In genomic region chr17:1460233-1460632, GRCh38 we compare ENCODE assay signal across 12 cellular contexts. TPM values are rescaled to one million over a fixed set of nuclear protein-coding genes. Genes with fewer than 3 reads are reported as not detected.
DNase-seq lines count a peak whose midpoint lies in the region; ATAC-seq, FAIRE-seq and TF ChIP-seq lines count a peak whose summit lies in the region.
"Had no signal": no experiment of that assay in that cellular context is flagged by ENCODE, and none has a peak within 500 bp of the region (broad histone marks: within the 10 kb centered on the region; RNA-seq: fewer than 3 reads in every experiment).

No MANE protein-coding gene starts in this region.

- no peak for TF ChIP-seq POLR2A in HepG2 (IDR thresholded peaks at IDR 0.05; ENCODE audit: insufficient read depth in 1 of 2, low read depth in 2 of 2, low read length in 2 of 2)
- no peak for TF ChIP-seq POLR2A in uterus (IDR thresholded peaks at IDR 0.05)

- no peak for TF ChIP-seq RAD21 in HepG2 (CRISPR knock-in tag; IDR thresholded peaks at IDR 0.05)

- peaks cover 7% of the 10 kb centered on the region for H3K79me2 ChIP-seq in HepG2 (ENCODE audit: insufficient read depth, low read length)

- in situ Hi-C loops in HepG2 (cut with HindIII; ENCODE audit: extremely low pct_ligation_motif_present, low pct_unique_long_range_greater_than_20kb), result no loop called here

- TF ChIP-seq CTCF in chondrocyte (IDR thresholded peaks at IDR 0.05) (no peak), HepG2 (CRISPR knock-in tag; IDR thresholded peaks at IDR 0.05) (no peak), uterus (IDR thresholded peaks at IDR 0.05) (no peak)

- POLR2A ChIA-PET in activated CD4-positive, alpha-beta T cell treated with anti-CD3 and anti-CD28 coated beads for 36 hours (lab: Charles Lee), result interaction anchor here (0.6 kb wide), 1 partner anchor 32 kb away, joined by 4 read pairs; the partner anchor contains the start of gene MYO1C
- POLR2A ChIA-PET in HepG2 (lab: Yijun Ruan, JAX), result interaction anchor here (1.0 to 2.7 kb wide), 2 partner anchors 56 to 310 kb away, joined by 3 to 10 read pairs; partner anchors contain the start of gene INPP5K

- H3K27ac Mint-ChIP-seq in activated CD4-positive, alpha-beta T cell treated with anti-CD3 and anti-CD28 coated beads for 36 hours, result no peak overlapping the region
- H3K27ac Mint-ChIP-seq in chondrocyte (ENCODE audit: unreplicated experiment), result peak overlapping the region; percentile 86
- H3K27ac Mint-ChIP-seq: activated T-helper 17 cell treated with anti-CD3 and anti-CD28 coated beads, Interleukin-2, amount 50 U/mL, for 72 hours; T-helper 1 cell treated with Interleukin-12 subunit alpha and Interleukin-12 subunit beta and Interleukin-4 antibody, amounts not matched to agents 30 μg/mL and 1 μg/mL, for 36 hours; type B pancreatic cell had no signal

- no peak overlapping the region for H3K9ac ChIP-seq in HepG2 (ENCODE audit: insufficient read depth, low read depth, low read length)

- H3K4me3 Mint-ChIP-seq in activated CD4-positive, alpha-beta T cell treated with anti-CD3 and anti-CD28 coated beads for 36 hours, result no peak overlapping the region
- H3K4me3 Mint-ChIP-seq in chondrocyte (ENCODE audit: unreplicated experiment), result no peak overlapping the region
- H3K4me3 Mint-ChIP-seq: activated T-helper 17 cell treated with anti-CD3 and anti-CD28 coated beads, Interleukin-2, amount 50 U/mL, for 72 hours; T-helper 1 cell treated with Interleukin-12 subunit alpha and Interleukin-12 subunit beta and Interleukin-4 antibody, amounts not matched to agents 30 μg/mL and 1 μg/mL, for 36 hours had no signal

- H3K4me2 ChIP-seq in HepG2 (ENCODE audit: low read depth, low read length), result 0 out of 2 replicates have a peak overlapping the region, but pooled peaks have one; percentile 4

- no peak for ATAC-seq in activated CD4-positive, alpha-beta T cell treated with anti-CD3 and anti-CD28 coated beads for 36 hours
- ATAC-seq in HepG2, result peak; percentile 6; the same call in 2 of the 3 replicates
- ATAC-seq: activated T-helper 17 cell treated with anti-CD3 and anti-CD28 coated beads, Interleukin-2, amount 50 U/mL, for 72 hours had no signal

- 13% methylated on average over 6 of the region's 6 CpGs for WGBS in HepG2 (ENCODE audit: low lambda C conversion rate)

- intact Hi-C loops in activated CD4-positive, alpha-beta T cell treated with anti-CD3 and anti-CD28 coated beads for 36 hours (cut with DNase I, micrococcal nuclease), result no loop called here
- intact Hi-C loops in HepG2 (cut with micrococcal nuclease; ENCODE audit: unreplicated experiment), result no loop called here
- intact Hi-C loops in uterus (cut with DNase I; ENCODE audit: low total_unique reads), result no loop called here

- no TSS peak for BruUV-seq in HepG2 (replicated peaks; lab: Mats Ljungman, UMichigan)

- peak; percentile 8 for FAIRE-seq in HepG2 (lab: Jason Lieb, UNC)

- no peaks in the 10 kb centered on the region for H4K20me1 ChIP-seq in HepG2 (ENCODE audit: insufficient read depth, low read length)

- TF ChIP-seq EP300 in HepG2 (IDR thresholded peaks at IDR 0.05; ENCODE audit: low read depth in 2 of 2, low read length in 2 of 2), result no peak
- no peak for TF ChIP-seq EP300 in HepG2 (CRISPR knock-in tag; IDR thresholded peaks at IDR 0.05; ENCODE audit: borderline replicate concordance)

- H3K27ac ChIP-seq in HepG2 (ENCODE audit: extremely low read length, insufficient read depth, low read length), result no peak overlapping the region
- H3K27ac ChIP-seq in uterus, result peak overlapping the region in 1 of 2 donors; percentile 8

- H3K27me3 ChIP-seq in HepG2 (ENCODE audit: control insufficient read depth in 1 of 2, insufficient read depth in 2 of 2, low read length in 2 of 2) (no peaks in the 10 kb centered on the region; a peak in 1 of 5 replicates), uterus (no peaks in the 10 kb centered on the region)

- H2AFZ ChIP-seq in HepG2 (ENCODE audit: low read length), result no peak overlapping the region

- H3K4me1 ChIP-seq in HepG2 (ENCODE audit: insufficient read depth, low read length), result peaks cover 20% of the 10 kb centered on the region
- H3K4me1 ChIP-seq in uterus, result no peaks in the 10 kb centered on the region

- H3K9me3 Mint-ChIP-seq in activated CD4-positive, alpha-beta T cell treated with anti-CD3 and anti-CD28 coated beads for 36 hours (ENCODE audit: low read depth), result no peaks in the 10 kb centered on the region
- H3K9me3 Mint-ChIP-seq in chondrocyte (ENCODE audit: low read depth), result no peaks in the 10 kb centered on the region
- H3K9me3 Mint-ChIP-seq: activated T-helper 17 cell treated with anti-CD3 and anti-CD28 coated beads, Interleukin-2, amount 50 U/mL, for 72 hours; T-helper 1 cell treated with Interleukin-12 subunit alpha and Interleukin-12 subunit beta and Interleukin-4 antibody, amounts not matched to agents 30 μg/mL and 1 μg/mL, for 36 hours; type B pancreatic cell had no signal

- peak; percentile 35 for DNase-seq in activated CD4-positive, alpha-beta T cell treated with anti-CD3 and anti-CD28 coated beads for 36 hours
- no peak for DNase-seq in activated CD4-positive, alpha-beta T cell treated with anti-CD3 and anti-CD28 coated beads, Interleukin-2, amount 50 U/mL, for 1 hour
- DNase-seq in chondrocyte (ENCODE audit: low spot score), result no peak
- peak; percentile 45 for DNase-seq in HepG2 (ENCODE audit: low spot score)
- DNase-seq in uterus, result peak; percentile 50 to 55
- DNase-seq in effector CD8-positive, alpha-beta T cell (lab: John Stamatoyannopoulos, UW), result no peak
- DNase-seq in NCI-H2107 (lab: John Stamatoyannopoulos, UW), result no peak
- DNase-seq in activated effector memory CD4-positive, alpha-beta T cell treated with anti-CD3 and anti-CD28 coated beads, Interleukin-2, amount 50 U/mL, for 16 hours, result no peak
- DNase-seq: stimulated activated CD4-positive, alpha-beta T cell treated with anti-CD3 and anti-CD28 coated beads, Interleukin-1b, Interleukin-23, amount 100 ng/mL, for 48 hours had no signal

- CTCF ChIA-PET in activated CD4-positive, alpha-beta T cell treated with anti-CD3 and anti-CD28 coated beads for 36 hours (lab: Charles Lee), result interaction anchor here (0.6 to 0.8 kb wide), 4 partner anchors 95 to 337 kb away, joined by 3 to 5 read pairs (median 4); partner anchors contain the start of gene RILP
- CTCF ChIA-PET in HepG2 (lab: Yijun Ruan, JAX; ENCODE audit: low intra/inter-chr PET ratio, low total read pairs), result no interaction called here

- H3K27me3 Mint-ChIP-seq in activated CD4-positive, alpha-beta T cell treated with anti-CD3 and anti-CD28 coated beads for 36 hours, result peaks cover 18% of the 10 kb centered on the region
- H3K27me3 Mint-ChIP-seq in chondrocyte (ENCODE audit: low read depth), result no peaks in the 10 kb centered on the region
- H3K27me3 Mint-ChIP-seq: activated T-helper 17 cell treated with anti-CD3 and anti-CD28 coated beads, Interleukin-2, amount 50 U/mL, for 72 hours; type B pancreatic cell had no signal

- H3K4me3 ChIP-seq in HepG2 (replicated peaks in 1 of 3; ENCODE audit: insufficient read depth in 1 of 3, low read depth in 2 of 3, low read length in 3 of 3), result no peak overlapping the region
- no peak overlapping the region for H3K4me3 ChIP-seq in uterus

- H3K36me3 Mint-ChIP-seq in activated CD4-positive, alpha-beta T cell treated with anti-CD3 and anti-CD28 coated beads for 36 hours (ENCODE audit: low read depth), result peaks cover 7% of the 10 kb centered on the region
- H3K36me3 Mint-ChIP-seq in chondrocyte (ENCODE audit: low read depth), result peaks cover 15% of the 10 kb centered on the region
- H3K36me3 Mint-ChIP-seq: type B pancreatic cell had no signal

- peaks cover 0 to 3% of the 10 kb centered on the region in 2 experiments; a peak in 1 of 5 replicates for H3K36me3 ChIP-seq in HepG2 (replicated peaks in 1 of 2; ENCODE audit: control insufficient read depth in 1 of 2, insufficient read depth in 2 of 2, low read length in 2 of 2)
- no peaks in the 10 kb centered on the region for H3K36me3 ChIP-seq in uterus

- peaks cover 42% of the 10 kb centered on the region for H3K4me1 Mint-ChIP-seq in activated CD4-positive, alpha-beta T cell treated with anti-CD3 and anti-CD28 coated beads for 36 hours
- peaks cover 41% of the 10 kb centered on the region for H3K4me1 Mint-ChIP-seq in chondrocyte (ENCODE audit: low read depth)

- no peaks in the 10 kb centered on the region for H3K9me3 ChIP-seq in HepG2 (ENCODE audit: low read length)
- no peaks in the 10 kb centered on the region for H3K9me3 ChIP-seq in uterus

RNA-seq across cellular contexts. Expression of gene CRK, which starts 4.2 kb away (rescaled TPM):
- total RNA-seq in activated CD4-positive, alpha-beta T cell treated with anti-CD3 and anti-CD28 coated beads for 36 hours, result 10 to 100 TPM; 10.1 to 11.6 TPM
- total RNA-seq in chondrocyte (65.8 to 70.4 TPM (median 70.4 TPM) in 3 replicates), HepG2 (2016; rRNA removed; fragmentation: Illumina TruSeq; extraction: Trizol) (54.2 and 66.2 TPM in 2 replicates), uterus (100 to 1,000 TPM in 1 of 4 donors, 10 to 100 TPM in 3; 34.6 to 118 (median 57.3) TPM)
- 6.4 and 7.7 TPM in 2 replicates for total RNA-seq in HepG2 (2016; cell fraction: cytosol; rRNA removed; fragmentation: Illumina TruSeq; extraction: Trizol; ENCODE audit: low read depth)
- 55.2 and 65.5 TPM in 2 replicates for total RNA-seq in HepG2 (2016; cell fraction: insoluble cytoplasmic fraction; rRNA removed; fragmentation: Illumina TruSeq; extraction: Trizol)
- 35.0 and 35.8 TPM in 2 replicates for total RNA-seq in HepG2 (2016; cell fraction: membrane; rRNA removed; fragmentation: Illumina TruSeq; extraction: Trizol)
- 21.6 and 23.7 TPM in 2 replicates for total RNA-seq in HepG2 (2016; cell fraction: nucleus; rRNA removed; fragmentation: Illumina TruSeq; extraction: Trizol)
- 42.3 and 47.4 TPM in 2 replicates for polyA plus RNA-seq in HepG2 (2011; rRNA removed)
- 32.4 and 45.6 TPM in 2 replicates for polyA plus RNA-seq in HepG2 (2011; cell fraction: cytosol; rRNA removed)
- polyA plus RNA-seq in HepG2 (2011; cell fraction: nucleus; rRNA removed), result 7.9 and 11.0 TPM in 2 replicates
- 27.3 and 28.9 TPM in 2 replicates for polyA plus RNA-seq in HepG2 (2012)
- 3.5 and 3.6 TPM in 2 replicates for polyA plus RNA-seq in HepG2 (2016; cell fraction: cytosol; fragmentation: Illumina TruSeq; extraction: Trizol; ENCODE audit: low read depth)
- 56.6 and 59.0 TPM in 2 replicates for polyA plus RNA-seq in HepG2 (2016; cell fraction: insoluble cytoplasmic fraction; fragmentation: Illumina TruSeq; extraction: Trizol; ENCODE audit: low read depth)
- polyA plus RNA-seq in HepG2 (2016; cell fraction: membrane; fragmentation: Illumina TruSeq; extraction: Trizol; ENCODE audit: low read depth), result 19.4 and 19.8 TPM in 2 replicates
- polyA plus RNA-seq in HepG2 (2016; cell fraction: nucleus; fragmentation: Illumina TruSeq; extraction: Trizol; ENCODE audit: insufficient read depth, low read depth), result 30.2 and 30.5 TPM in 2 replicates
- 31.9 and 49.0 TPM in 2 replicates for polyA minus RNA-seq in HepG2 (2011; rRNA and poly(A)+ RNA removed; ENCODE audit: low replicate concordance)
- polyA minus RNA-seq in HepG2 (2011; cell fraction: cytosol; rRNA and poly(A)+ RNA removed), result 31.0 and 34.3 TPM in 2 replicates
- polyA minus RNA-seq in HepG2 (2011; cell fraction: nucleus; rRNA and poly(A)+ RNA removed), result 13.8 and 19.4 TPM in 2 replicates

RNA-seq across cellular contexts. Expression of gene MYO1C, which starts 32.3 kb away (rescaled TPM):
- total RNA-seq in activated CD4-positive, alpha-beta T cell treated with anti-CD3 and anti-CD28 coated beads for 36 hours, result 10 to 100 TPM; 21.7 to 24.1 TPM
- total RNA-seq in chondrocyte (216 to 329 TPM (median 329 TPM) in 3 replicates), HepG2 (2016; rRNA removed; fragmentation: Illumina TruSeq; extraction: Trizol) (22.7 and 27.9 TPM in 2 replicates), uterus (100 to 1,000 TPM in 2 of 4 donors, 10 to 100 TPM in 2; 89.1 to 276 (median 116) TPM)
- total RNA-seq in HepG2 (2016; cell fraction: cytosol; rRNA removed; fragmentation: Illumina TruSeq; extraction: Trizol; ENCODE audit: low read depth), result 4.3 and 4.7 TPM in 2 replicates
- total RNA-seq in HepG2 (2016; cell fraction: insoluble cytoplasmic fraction; rRNA removed; fragmentation: Illumina TruSeq; extraction: Trizol), result 22.1 and 22.8 TPM in 2 replicates
- 12.6 and 13.8 TPM in 2 replicates for total RNA-seq in HepG2 (2016; cell fraction: membrane; rRNA removed; fragmentation: Illumina TruSeq; extraction: Trizol)
- 16.9 TPM in 2 replicates for total RNA-seq in HepG2 (2016; cell fraction: nucleus; rRNA removed; fragmentation: Illumina TruSeq; extraction: Trizol)
- 40.8 and 59.8 TPM in 2 replicates for polyA plus RNA-seq in HepG2 (2011; rRNA removed)
- 29.8 and 37.1 TPM in 2 replicates for polyA plus RNA-seq in HepG2 (2011; cell fraction: cytosol; rRNA removed)
- polyA plus RNA-seq in HepG2 (2011; cell fraction: nucleus; rRNA removed), result 69.2 and 76.6 TPM in 2 replicates
- 26.4 and 32.7 TPM in 2 replicates for polyA plus RNA-seq in HepG2 (2012)
- polyA plus RNA-seq in HepG2 (2016; cell fraction: cytosol; fragmentation: Illumina TruSeq; extraction: Trizol; ENCODE audit: low read depth), result 3.1 and 3.2 TPM in 2 replicates
- 24.4 and 30.4 TPM in 2 replicates for polyA plus RNA-seq in HepG2 (2016; cell fraction: insoluble cytoplasmic fraction; fragmentation: Illumina TruSeq; extraction: Trizol; ENCODE audit: low read depth)
- polyA plus RNA-seq in HepG2 (2016; cell fraction: membrane; fragmentation: Illumina TruSeq; extraction: Trizol; ENCODE audit: low read depth), result 10.0 and 10.4 TPM in 2 replicates
- polyA plus RNA-seq in HepG2 (2016; cell fraction: nucleus; fragmentation: Illumina TruSeq; extraction: Trizol; ENCODE audit: insufficient read depth, low read depth), result 33.4 and 38.4 TPM in 2 replicates
- polyA minus RNA-seq in HepG2 (2011; rRNA and poly(A)+ RNA removed; ENCODE audit: low replicate concordance), result 118 and 247 TPM in 2 replicates
- 37.2 and 50.5 TPM in 2 replicates for polyA minus RNA-seq in HepG2 (2011; cell fraction: cytosol; rRNA and poly(A)+ RNA removed)
- 49.2 and 53.7 TPM in 2 replicates for polyA minus RNA-seq in HepG2 (2011; cell fraction: nucleus; rRNA and poly(A)+ RNA removed)

RNA-seq across cellular contexts. Expression of gene INPP5K, which starts 56.2 kb away (rescaled TPM):
- total RNA-seq in activated CD4-positive, alpha-beta T cell treated with anti-CD3 and anti-CD28 coated beads for 36 hours, result 10 to 100 TPM; 18.5 to 27.3 TPM
- total RNA-seq in chondrocyte (30.2 to 35.3 TPM (median 34.3 TPM) in 3 replicates), HepG2 (2016; rRNA removed; fragmentation: Illumina TruSeq; extraction: Trizol) (4.3 and 4.8 TPM in 2 replicates), uterus (10 to 100 TPM; 14.1 to 49.3 (median 31.4) TPM)
- 1.1 and 1.2 TPM in 2 replicates for total RNA-seq in HepG2 (2016; cell fraction: cytosol; rRNA removed; fragmentation: Illumina TruSeq; extraction: Trizol; ENCODE audit: low read depth)
- total RNA-seq in HepG2 (2016; cell fraction: insoluble cytoplasmic fraction; rRNA removed; fragmentation: Illumina TruSeq; extraction: Trizol), result 3.0 and 4.9 TPM in 2 replicates
- total RNA-seq in HepG2 (2016; cell fraction: membrane; rRNA removed; fragmentation: Illumina TruSeq; extraction: Trizol), result 3.8 TPM in 2 replicates
- total RNA-seq in HepG2 (2016; cell fraction: nucleus; rRNA removed; fragmentation: Illumina TruSeq; extraction: Trizol), result 2.6 and 3.9 TPM in 2 replicates
- 9.3 and 9.6 TPM in 2 replicates for polyA plus RNA-seq in HepG2 (2011; rRNA removed)
- 7.3 and 11.5 TPM in 2 replicates for polyA plus RNA-seq in HepG2 (2011; cell fraction: cytosol; rRNA removed)
- 14.7 and 18.6 TPM in 2 replicates for polyA plus RNA-seq in HepG2 (2011; cell fraction: nucleus; rRNA removed)
- 4.4 and 6.6 TPM in 2 replicates for polyA plus RNA-seq in HepG2 (2012)
- 1.7 and 3.1 TPM in 2 replicates for polyA plus RNA-seq in HepG2 (2016; cell fraction: cytosol; fragmentation: Illumina TruSeq; extraction: Trizol; ENCODE audit: low read depth)
- 3.3 and 4.8 TPM in 2 replicates for polyA plus RNA-seq in HepG2 (2016; cell fraction: insoluble cytoplasmic fraction; fragmentation: Illumina TruSeq; extraction: Trizol; ENCODE audit: low read depth)
- polyA plus RNA-seq in HepG2 (2016; cell fraction: membrane; fragmentation: Illumina TruSeq; extraction: Trizol; ENCODE audit: low read depth), result 3.5 and 4.2 TPM in 2 replicates
- polyA plus RNA-seq in HepG2 (2016; cell fraction: nucleus; fragmentation: Illumina TruSeq; extraction: Trizol; ENCODE audit: insufficient read depth, low read depth), result 8.4 and 9.9 TPM in 2 replicates
- polyA minus RNA-seq in HepG2 (2011; rRNA and poly(A)+ RNA removed; ENCODE audit: low replicate concordance), result 26.2 and 71.2 TPM in 2 replicates
- polyA minus RNA-seq in HepG2 (2011; cell fraction: cytosol; rRNA and poly(A)+ RNA removed), result 6.0 and 7.6 TPM in 2 replicates
- 11.9 and 12.7 TPM in 2 replicates for polyA minus RNA-seq in HepG2 (2011; cell fraction: nucleus; rRNA and poly(A)+ RNA removed)

Comparison
In these comparisons a context has a peak if more than half of its experiments do, and no peak if none do; other contexts are left out.
1. DNase-seq: peak in activated CD4-positive, alpha-beta T cell treated with anti-CD3 and anti-CD28 coated beads for 36 hours (single experiment), HepG2 (single experiment) and uterus (2 of 2); none in activated CD4-positive, alpha-beta T cell treated with anti-CD3 and anti-CD28 coated beads, Interleukin-2, amount 50 U/mL, for 1 hour (single experiment), chondrocyte (single experiment), effector CD8-positive, alpha-beta T cell (single experiment), NCI-H2107 (single experiment) and activated effector memory CD4-positive, alpha-beta T cell treated with anti-CD3 and anti-CD28 coated beads, Interleukin-2, amount 50 U/mL, for 16 hours (single experiment).